In the genomic region with DNA sequence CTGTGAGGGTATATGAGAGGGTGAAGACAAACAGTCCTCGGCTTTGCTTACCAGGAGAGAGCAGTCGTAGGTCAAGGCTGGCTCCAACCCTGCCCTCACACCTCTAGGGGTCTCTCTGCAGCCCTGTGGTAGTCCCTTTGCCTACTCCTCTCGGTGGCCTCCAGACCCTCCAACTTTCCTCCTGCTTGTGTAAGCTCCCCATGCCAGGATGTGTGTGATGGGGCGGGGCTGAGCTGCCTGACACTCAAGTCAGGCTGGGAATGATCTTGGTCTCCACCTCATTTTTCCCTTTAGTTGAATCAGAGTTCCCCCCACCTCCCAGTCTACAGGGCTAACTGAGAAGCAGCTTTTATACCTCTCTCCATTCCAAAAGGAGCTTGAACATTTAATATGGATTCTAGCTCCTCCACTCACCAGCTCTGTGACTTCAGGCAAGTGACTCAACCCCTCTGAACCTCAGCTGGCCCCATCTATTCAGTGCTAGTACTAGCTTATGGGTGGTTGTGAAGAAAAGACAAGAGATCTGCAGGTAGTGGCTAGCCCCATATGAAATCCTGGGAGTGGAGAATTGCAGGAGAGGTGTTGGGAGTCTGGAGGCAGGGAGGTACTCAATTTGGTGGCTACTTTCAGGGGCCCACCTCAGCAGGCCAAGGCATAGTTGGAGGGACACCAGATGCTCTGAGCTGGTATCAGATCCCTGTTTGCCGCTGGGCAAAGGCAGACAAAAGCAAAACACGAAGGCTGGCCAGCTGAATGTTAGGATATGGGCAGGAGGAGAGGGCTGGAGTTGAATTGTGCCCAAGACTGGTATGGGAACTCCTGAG, we compare ENCODE assay signal across 8 cellular contexts. TPM values are rescaled to one million over a fixed set of nuclear protein-coding genes. Genes with fewer than 3 reads are reported as not detected.
DNase-seq lines count a peak whose midpoint lies in the region; ATAC-seq and TF ChIP-seq lines count a peak whose summit lies in the region.

No MANE protein-coding gene starts in this region.

- no peaks in the 10 kb centered on the region for H3K27me3 Mint-ChIP-seq in naive thymus-derived CD8-positive, alpha-beta T cell

- intact Hi-C loops in Panc1 (cut with micrococcal nuclease; ENCODE audit: unreplicated experiment) (loop anchor here (1.0 to 5.0 kb wide), 2 partner anchors 10 to 47 kb away; no protein-coding TSS in a partner anchor), dorsolateral prefrontal cortex (cut with DNase I) (loop anchor here in 1 of 2 donors (10.0 kb wide), 1 partner anchor 450 kb away; a partner anchor contains a TSS)

- peaks cover 61% of the 10 kb centered on the region for H3K4me1 ChIP-seq in Panc1 (ENCODE audit: control insufficient read depth, insufficient read depth, low read length)

- no TSS peak for BruUV-seq in Panc1 (replicated peaks; lab: Mats Ljungman, UMichigan)

- H3K4me3 Mint-ChIP-seq in naive thymus-derived CD8-positive, alpha-beta T cell = peak overlapping the region; percentile 72 to 93 (median 84)

- no peaks in the 10 kb centered on the region for H3K9me3 ChIP-seq in Panc1 (ENCODE audit: control insufficient read depth, insufficient read depth, low read depth, low read length)

- H3K4me3 ChIP-seq in Panc1 (ENCODE audit: low read depth in 2 of 2, low read length in 2 of 2) (peak overlapping the region; percentile 55 to 83), dorsolateral prefrontal cortex (peak overlapping the region; percentile 33 to 84 (median 75))

- CTCF ChIA-PET in Panc1 (lab: Charles Lee) = interaction anchor here (0.6 to 1.4 kb wide), 4 partner anchors 10 to 35 kb away, joined by 3 to 5 read pairs (median 4); no protein-coding TSS in a partner anchor

- peak overlapping the region in 5 of 10 donors; percentile 9 to 51 (median 37) for H3K27ac Mint-ChIP-seq in naive thymus-derived CD8-positive, alpha-beta T cell

- no peaks in the 10 kb centered on the region for H3K36me3 Mint-ChIP-seq in naive thymus-derived CD8-positive, alpha-beta T cell

- H3K4me1 Mint-ChIP-seq in naive thymus-derived CD8-positive, alpha-beta T cell = peaks cover 14 to 31% (median 28%) of the 10 kb centered on the region in 4 donors

- H3K36me3 ChIP-seq in Panc1 (ENCODE audit: control insufficient read depth, insufficient read depth, low read length) = no peaks in the 10 kb centered on the region

- in situ Hi-C loops in Caki2 (cut with HindIII; ENCODE audit: low pct_unique_long_range_greater_than_20kb, low sequenced_read_pairs) = no loop called here
- in situ Hi-C loops in Panc1 (cut with HindIII; ENCODE audit: low pct_unique_long_range_greater_than_20kb, low sequenced_read_pairs) = no loop called here

- H3K9me3 Mint-ChIP-seq in naive thymus-derived CD8-positive, alpha-beta T cell = no peaks in the 10 kb centered on the region

- TF ChIP-seq CTCF in Panc1 (IDR thresholded peaks at IDR 0.05) = no peak
- TF ChIP-seq CTCF in dorsolateral prefrontal cortex (IDR thresholded peaks at IDR 0.05 in 54 of 56, conservative IDR thresholded peaks at IDR 0.05 in 2 of 56; ENCODE audit: low read depth in 1 of 56, partially characterized antibody in 56 of 56) = peak in 1 of 56 donors; percentile 3

- POLR2A ChIA-PET in Panc1 (lab: Charles Lee) = interaction anchor here (0.6 to 0.7 kb wide), 2 partner anchors 13 to 18 kb away, joined by 3 read pairs; no protein-coding TSS in a partner anchor
- POLR2A ChIA-PET in naive thymus-derived CD8-positive, alpha-beta T cell (lab: Charles Lee) = interaction anchor here (0.9 to 5.4 kb wide), 3 partner anchors 23 to 38 kb away, joined by 4 to 47 read pairs (median 6); a partner anchor contains a TSS

- peak overlapping the region; percentile 91 for H3K27ac ChIP-seq in Panc1 (ENCODE audit: low read length)
- peak overlapping the region in 46 of 59 donors; percentile 5 to 97 (median 78) for H3K27ac ChIP-seq in dorsolateral prefrontal cortex

- peak; percentile 21 for ATAC-seq in GM21737 (IDR thresholded peaks at IDR 0.05; ENCODE audit: unreplicated experiment)
- no peak for ATAC-seq in Panc1
- peak; percentile 5 to 15 for ATAC-seq in naive thymus-derived CD8-positive, alpha-beta T cell
- no peak for ATAC-seq in GM21786 (IDR thresholded peaks at IDR 0.05; ENCODE audit: unreplicated experiment)

- no peaks in the 10 kb centered on the region for H3K27me3 ChIP-seq in Panc1 (ENCODE audit: control insufficient read depth, insufficient read depth, low read length)
- H3K27me3 ChIP-seq in dorsolateral prefrontal cortex = no peaks in the 10 kb centered on the region

- DNase-seq in Caki2 (ENCODE audit: low read depth) = peak; percentile 46
- no peak for DNase-seq in Panc1 (ENCODE audit: low read depth, low spot score)
- peak in 1 of 10 donors; percentile 37 for DNase-seq in dorsolateral prefrontal cortex
- DNase-seq in naive thymus-derived CD8-positive, alpha-beta T cell = no peak
- no peak for DNase-seq in cerebellar nuclear complex (lab: John Stamatoyannopoulos, UW)
- DNase-seq in NCI-H187 (lab: John Stamatoyannopoulos, UW) = no peak

RNA-seq across cellular contexts. Expression of a gene that starts 1.0 kb away (rescaled TPM):
- 47.6 and 55.5 TPM in 2 replicates for total RNA-seq in Caki2 (2014; rRNA removed; shearing (Covaris generic); ENCODE audit: low replicate concordance)
- 263 TPM for total RNA-seq in Panc1 (2021; ENCODE audit: unreplicated experiment)
- 313 TPM for polyA plus RNA-seq in Panc1 (2012; ENCODE audit: insufficient read length)
- 10 to 100 TPM; 22.4 to 79.8 (median 47.2) TPM for total RNA-seq in dorsolateral prefrontal cortex
- 1 to 10 TPM; 1.3 to 2.3 TPM for total RNA-seq in naive thymus-derived CD8-positive, alpha-beta T cell
- polyA plus RNA-seq in naive thymus-derived CD8-positive, alpha-beta T cell = 1 to 10 TPM; 2.0 to 2.6 (median 2.5) TPM

RNA-seq across cellular contexts. Expression of a gene that starts 7.6 kb away (rescaled TPM):
- not detected in 2 replicates for total RNA-seq in Caki2 (2014; rRNA removed; shearing (Covaris generic); ENCODE audit: low replicate concordance)
- 1.8 TPM for total RNA-seq in Panc1 (2021; ENCODE audit: unreplicated experiment)
- polyA plus RNA-seq in Panc1 (2012; ENCODE audit: insufficient read length) = 1.9 TPM
- not detected for total RNA-seq in dorsolateral prefrontal cortex
- not detected for total RNA-seq in naive thymus-derived CD8-positive, alpha-beta T cell
- polyA plus RNA-seq in naive thymus-derived CD8-positive, alpha-beta T cell = not detected

RNA-seq across cellular contexts. Expression of a gene that starts 22.5 kb away (rescaled TPM):
- total RNA-seq in Caki2 (2014; rRNA removed; shearing (Covaris generic); ENCODE audit: low replicate concordance) = 807 and 852 TPM in 2 replicates
- total RNA-seq in Panc1 (2021; ENCODE audit: unreplicated experiment) (1,253 TPM), dorsolateral prefrontal cortex (1,000 to 10,000 TPM in 53 of 120 experiments, 100 to 1,000 TPM in 67; 482 to 1,543 (median 963) TPM)
- polyA plus RNA-seq in Panc1 (2012; ENCODE audit: insufficient read length) = 799 TPM
- total RNA-seq in naive thymus-derived CD8-positive, alpha-beta T cell = 100 to 1,000 TPM; 480 to 502 TPM
- polyA plus RNA-seq in naive thymus-derived CD8-positive, alpha-beta T cell = 100 to 1,000 TPM; 420 to 607 (median 518) TPM

RNA-seq across cellular contexts. Expression of a gene that starts 33.0 kb away (rescaled TPM):
- 203 and 221 TPM in 2 replicates for total RNA-seq in Caki2 (2014; rRNA removed; shearing (Covaris generic); ENCODE audit: low replicate concordance)
- total RNA-seq in Panc1 (2021; ENCODE audit: unreplicated experiment) (105 TPM), dorsolateral prefrontal cortex (10 to 100 TPM in 119 of 120 experiments, 1 to 10 TPM in 1; 9.6 to 55.6 (median 23.9) TPM)
- 114 TPM for polyA plus RNA-seq in Panc1 (2012; ENCODE audit: insufficient read length)
- 10 to 100 TPM; 18.0 to 18.3 TPM for total RNA-seq in naive thymus-derived CD8-positive, alpha-beta T cell
- polyA plus RNA-seq in naive thymus-derived CD8-positive, alpha-beta T cell = 10 to 100 TPM; 31.9 to 40.1 (median 39.0) TPM

RNA-seq across cellular contexts. Expression of a gene that starts 41.0 kb away (rescaled TPM):
- total RNA-seq in Caki2 (2014; rRNA removed; shearing (Covaris generic); ENCODE audit: low replicate concordance) = 24.7 and 33.4 TPM in 2 replicates
- total RNA-seq in Panc1 (2021; ENCODE audit: unreplicated experiment) (24.9 TPM), dorsolateral prefrontal cortex (10 to 100 TPM in 13 of 120 experiments, 1 to 10 TPM in 107; 2.9 to 14.4 (median 7.5) TPM)
- polyA plus RNA-seq in Panc1 (2012; ENCODE audit: insufficient read length) = 35.8 TPM
- total RNA-seq in naive thymus-derived CD8-positive, alpha-beta T cell = 10 to 100 TPM; 11.4 to 14.4 TPM
- 1 to 10 TPM; 2.7 to 4.1 (median 3.6) TPM for polyA plus RNA-seq in naive thymus-derived CD8-positive, alpha-beta T cell

Comparison
In these comparisons a context has a peak if more than half of its experiments do, and no peak if none do; other contexts are left out.
1. ATAC-seq: peak in GM21737 (single experiment) and naive thymus-derived CD8-positive, alpha-beta T cell (2 of 2); none in Panc1 (single experiment) and GM21786 (single experiment).
2. RNA of a gene that starts 1.0 kb away (total RNA-seq): 263 TPM in Panc1 (single experiment), 47.6 to 55.5 TPM in Caki2 and 22.4 to 79.8 TPM in dorsolateral prefrontal cortex; 1.3 to 2.3 TPM in naive thymus-derived CD8-positive, alpha-beta T cell; every median in the first group is over 4 times any median in the second.